22 cellular contexts compared by ENCODE assay signal in genomic region chr2:16137080-16137755, GRCh38.
"Had no signal": no experiment of that assay in that cellular context is flagged by ENCODE, and none has a peak within 500 bp of the region (broad histone marks: within the 10 kb centered on the region; RNA-seq: fewer than 3 reads in every experiment).

No MANE protein-coding gene starts in this region.

- H3K4me3 ChIP-seq: breast epithelium, pancreas, right lobe of liver, stomach, testis, upper lobe of left lung had no signal

- ATAC-seq: activated CD4-positive, CD25-positive, alpha-beta regulatory T cell treated with anti-CD3 and anti-CD28 coated beads, Interleukin-2, amount 50 U/mL, for 24 hours; left ventricle myocardium superior; naive thymus-derived CD4-positive, alpha-beta T cell; pancreas; right lobe of liver; SK-N-SH treated with all-trans-retinoic acid at 6 μM for 48 hours; stimulated activated effector memory CD8-positive, alpha-beta T cell treated with anti-CD3 and anti-CD28 coated beads, Interleukin-12 subunit alpha, Interleukin-12 subunit beta, amount 100 ng/mL, for 72 hours had no signal

- H3K4me1 ChIP-seq: breast epithelium, testis, upper lobe of left lung had no signal

- H3K4me1 Mint-ChIP-seq: activated naive CD4-positive, alpha-beta T cell treated with anti-CD3 and anti-CD28 coated beads, Interleukin-2, amount 50 U/mL, for 24 hours; memory B cell; naive thymus-derived CD4-positive, alpha-beta T cell; stimulated activated effector memory CD8-positive, alpha-beta T cell treated with anti-CD3 and anti-CD28 coated beads, Interleukin-12 subunit alpha, Interleukin-12 subunit beta, amount 100 ng/mL, for 72 hours had no signal

- H3K27ac ChIP-seq: breast epithelium, pancreas, right lobe of liver, stomach, testis, upper lobe of left lung had no signal

- H3K4me3 Mint-ChIP-seq: activated naive CD4-positive, alpha-beta T cell treated with anti-CD3 and anti-CD28 coated beads, Interleukin-2, amount 50 U/mL, for 24 hours; dendritic cell treated with granulocyte-macrophage colony-stimulating factor and Interleukin-4, amounts not matched to agents 40 ng/mL and 50 ng/mL, for 4 days; memory B cell; naive thymus-derived CD4-positive, alpha-beta T cell; stimulated activated effector memory CD8-positive, alpha-beta T cell treated with anti-CD3 and anti-CD28 coated beads, Interleukin-12 subunit alpha, Interleukin-12 subunit beta, amount 100 ng/mL, for 72 hours had no signal

- H3K27me3 Mint-ChIP-seq: activated naive CD4-positive, alpha-beta T cell treated with anti-CD3 and anti-CD28 coated beads, Interleukin-2, amount 50 U/mL, for 24 hours; dendritic cell treated with granulocyte-macrophage colony-stimulating factor and Interleukin-4, amounts not matched to agents 40 ng/mL and 50 ng/mL, for 4 days had no signal

- H3K36me3 Mint-ChIP-seq: activated naive CD4-positive, alpha-beta T cell treated with anti-CD3 and anti-CD28 coated beads, Interleukin-2, amount 50 U/mL, for 24 hours; memory B cell; naive thymus-derived CD4-positive, alpha-beta T cell; stimulated activated effector memory CD8-positive, alpha-beta T cell treated with anti-CD3 and anti-CD28 coated beads, Interleukin-12 subunit alpha, Interleukin-12 subunit beta, amount 100 ng/mL, for 72 hours had no signal

- H3K9me3 Mint-ChIP-seq: dendritic cell treated with granulocyte-macrophage colony-stimulating factor and Interleukin-4, amounts not matched to agents 40 ng/mL and 50 ng/mL, for 4 days had no signal

- H3K27ac Mint-ChIP-seq: activated naive CD4-positive, alpha-beta T cell treated with anti-CD3 and anti-CD28 coated beads, Interleukin-2, amount 50 U/mL, for 24 hours; dendritic cell treated with granulocyte-macrophage colony-stimulating factor and Interleukin-4, amounts not matched to agents 40 ng/mL and 50 ng/mL, for 4 days; memory B cell; naive thymus-derived CD4-positive, alpha-beta T cell; stimulated activated effector memory CD8-positive, alpha-beta T cell treated with anti-CD3 and anti-CD28 coated beads, Interleukin-12 subunit alpha, Interleukin-12 subunit beta, amount 100 ng/mL, for 72 hours had no signal

- H3K9me3 ChIP-seq: breast epithelium, pancreas, right lobe of liver, stomach, testis, upper lobe of left lung had no signal

- FAIRE-seq: astrocyte had no signal

- H3K27me3 ChIP-seq: breast epithelium, pancreas, right lobe of liver, stomach, testis, upper lobe of left lung had no signal

- H3K36me3 ChIP-seq: breast epithelium, pancreas, right lobe of liver, stomach, upper lobe of left lung had no signal

- DNase-seq: activated gamma-delta T cell; cerebellar nuclear complex; effector memory CD4-positive, alpha-beta T cell; foreskin melanocyte; kidney; left ventricle myocardium superior; naive thymus-derived CD4-positive, alpha-beta T cell; pancreas; right lobe of liver; stimulated activated CD4-positive, alpha-beta T cell treated with anti-CD3 and anti-CD28 coated beads, Interleukin-4, amount 100 ng/mL, for 24 hours; stomach; T1000; testis; upper lobe of left lung had no signal
